ENCODE assay signal across 1 cellular context in genomic region chr9:79977510-79978197, GRCh38.
TF ChIP-seq lines count a peak whose summit lies in the region.

No MANE protein-coding gene starts in this region.

TF ChIP-seq in GM23338, 12 proteins besides CTCF, POLR2A, EP300 and RAD21 (continued from another document):
- no peak for TF ChIP-seq ZNF462 (CRISPR knock-in tag; IDR thresholded peaks at IDR 0.05)
- no peak for TF ChIP-seq CREB1 (CRISPR knock-in tag; IDR thresholded peaks at IDR 0.05; ENCODE audit: low read depth)
